Comparison of ENCODE assay signal across 1 cellular context in the genomic region with DNA sequence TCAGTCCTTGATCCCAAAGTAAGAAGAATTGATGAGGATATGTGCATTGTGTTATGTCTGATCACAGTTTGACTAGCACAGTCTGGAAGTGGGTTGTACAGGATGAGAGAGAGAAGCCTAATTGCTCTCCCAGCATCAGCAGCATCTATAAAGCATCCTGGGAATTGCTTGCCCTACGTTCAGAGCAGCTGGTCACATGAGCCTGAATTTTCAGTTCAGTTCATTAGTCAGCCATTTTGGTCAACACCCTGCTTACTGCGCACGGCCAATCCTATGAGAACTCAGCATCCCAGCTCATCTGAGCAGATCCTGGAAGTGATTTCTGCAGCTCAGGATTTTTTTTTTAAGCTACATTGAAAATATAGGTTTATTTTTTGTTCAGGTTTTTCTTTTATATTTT.
TF ChIP-seq lines count a peak whose summit lies in the region.

A gene with protein sequence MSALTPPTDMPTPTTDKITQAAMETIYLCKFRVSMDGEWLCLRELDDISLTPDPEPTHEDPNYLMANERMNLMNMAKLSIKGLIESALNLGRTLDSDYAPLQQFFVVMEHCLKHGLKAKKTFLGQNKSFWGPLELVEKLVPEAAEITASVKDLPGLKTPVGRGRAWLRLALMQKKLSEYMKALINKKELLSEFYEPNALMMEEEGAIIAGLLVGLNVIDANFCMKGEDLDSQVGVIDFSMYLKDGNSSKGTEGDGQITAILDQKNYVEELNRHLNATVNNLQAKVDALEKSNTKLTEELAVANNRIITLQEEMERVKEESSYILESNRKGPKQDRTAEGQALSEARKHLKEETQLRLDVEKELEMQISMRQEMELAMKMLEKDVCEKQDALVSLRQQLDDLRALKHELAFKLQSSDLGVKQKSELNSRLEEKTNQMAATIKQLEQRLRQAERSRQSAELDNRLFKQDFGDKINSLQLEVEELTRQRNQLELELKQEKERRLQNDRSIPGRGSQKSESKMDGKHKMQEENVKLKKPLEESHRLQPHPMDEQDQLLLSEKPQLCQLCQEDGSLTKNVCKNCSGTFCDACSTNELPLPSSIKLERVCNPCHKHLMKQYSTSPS (plus strand): TSS at position 218 of the 400 bp plus-strand sequence. CDS start 610 bp downstream, outside the sequence.

TF ChIP-seq in K562, 482 proteins besides CTCF, POLR2A, EP300 and RAD21 (continued from another document):
- TF ChIP-seq, protein P1, sequence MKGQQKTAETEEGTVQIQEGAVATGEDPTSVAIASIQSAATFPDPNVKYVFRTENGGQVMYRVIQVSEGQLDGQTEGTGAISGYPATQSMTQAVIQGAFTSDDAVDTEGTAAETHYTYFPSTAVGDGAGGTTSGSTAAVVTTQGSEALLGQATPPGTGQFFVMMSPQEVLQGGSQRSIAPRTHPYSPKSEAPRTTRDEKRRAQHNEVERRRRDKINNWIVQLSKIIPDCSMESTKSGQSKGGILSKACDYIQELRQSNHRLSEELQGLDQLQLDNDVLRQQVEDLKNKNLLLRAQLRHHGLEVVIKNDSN (CRISPR knock-in tag; IDR thresholded peaks at IDR 0.05): peak; percentile 43; the same call in 1 of the 2 replicates
- TF ChIP-seq THRAP3 (IDR thresholded peaks at IDR 0.05; ENCODE audit: borderline replicate concordance) (no peak), MTF1 (CRISPR knock-in tag; IDR thresholded peaks at IDR 0.05; ENCODE audit: borderline replicate concordance) (no peak), ZNF282 (CRISPR knock-in tag; IDR thresholded peaks at IDR 0.05) (no peak), KLF10 (CRISPR knock-in tag; IDR thresholded peaks at IDR 0.05) (no peak), POLR2AphosphoS5 (IDR thresholded peaks at IDR 0.05; ENCODE audit: control insufficient read depth, insufficient read depth, low read depth, low read length) (no peak), ATF7 (IDR thresholded peaks at IDR 0.05) (no peak), KDM2B (CRISPR knock-in tag; IDR thresholded peaks at IDR 0.05) (no peak), ESRRA (IDR thresholded peaks at IDR 0.05; ENCODE audit: borderline replicate concordance, low read depth) (no peak), E2F3 (CRISPR knock-in tag; IDR thresholded peaks at IDR 0.05) (no peak), MTA1 (IDR thresholded peaks at IDR 0.05; ENCODE audit: borderline replicate concordance) (no peak)
- TF ChIP-seq, protein P2, sequence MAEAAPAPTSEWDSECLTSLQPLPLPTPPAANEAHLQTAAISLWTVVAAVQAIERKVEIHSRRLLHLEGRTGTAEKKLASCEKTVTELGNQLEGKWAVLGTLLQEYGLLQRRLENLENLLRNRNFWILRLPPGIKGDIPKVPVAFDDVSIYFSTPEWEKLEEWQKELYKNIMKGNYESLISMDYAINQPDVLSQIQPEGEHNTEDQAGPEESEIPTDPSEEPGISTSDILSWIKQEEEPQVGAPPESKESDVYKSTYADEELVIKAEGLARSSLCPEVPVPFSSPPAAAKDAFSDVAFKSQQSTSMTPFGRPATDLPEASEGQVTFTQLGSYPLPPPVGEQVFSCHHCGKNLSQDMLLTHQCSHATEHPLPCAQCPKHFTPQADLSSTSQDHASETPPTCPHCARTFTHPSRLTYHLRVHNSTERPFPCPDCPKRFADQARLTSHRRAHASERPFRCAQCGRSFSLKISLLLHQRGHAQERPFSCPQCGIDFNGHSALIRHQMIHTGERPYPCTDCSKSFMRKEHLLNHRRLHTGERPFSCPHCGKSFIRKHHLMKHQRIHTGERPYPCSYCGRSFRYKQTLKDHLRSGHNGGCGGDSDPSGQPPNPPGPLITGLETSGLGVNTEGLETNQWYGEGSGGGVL (CRISPR knock-in tag; IDR thresholded peaks at IDR 0.05): no peak
- TF ChIP-seq, protein P3, sequence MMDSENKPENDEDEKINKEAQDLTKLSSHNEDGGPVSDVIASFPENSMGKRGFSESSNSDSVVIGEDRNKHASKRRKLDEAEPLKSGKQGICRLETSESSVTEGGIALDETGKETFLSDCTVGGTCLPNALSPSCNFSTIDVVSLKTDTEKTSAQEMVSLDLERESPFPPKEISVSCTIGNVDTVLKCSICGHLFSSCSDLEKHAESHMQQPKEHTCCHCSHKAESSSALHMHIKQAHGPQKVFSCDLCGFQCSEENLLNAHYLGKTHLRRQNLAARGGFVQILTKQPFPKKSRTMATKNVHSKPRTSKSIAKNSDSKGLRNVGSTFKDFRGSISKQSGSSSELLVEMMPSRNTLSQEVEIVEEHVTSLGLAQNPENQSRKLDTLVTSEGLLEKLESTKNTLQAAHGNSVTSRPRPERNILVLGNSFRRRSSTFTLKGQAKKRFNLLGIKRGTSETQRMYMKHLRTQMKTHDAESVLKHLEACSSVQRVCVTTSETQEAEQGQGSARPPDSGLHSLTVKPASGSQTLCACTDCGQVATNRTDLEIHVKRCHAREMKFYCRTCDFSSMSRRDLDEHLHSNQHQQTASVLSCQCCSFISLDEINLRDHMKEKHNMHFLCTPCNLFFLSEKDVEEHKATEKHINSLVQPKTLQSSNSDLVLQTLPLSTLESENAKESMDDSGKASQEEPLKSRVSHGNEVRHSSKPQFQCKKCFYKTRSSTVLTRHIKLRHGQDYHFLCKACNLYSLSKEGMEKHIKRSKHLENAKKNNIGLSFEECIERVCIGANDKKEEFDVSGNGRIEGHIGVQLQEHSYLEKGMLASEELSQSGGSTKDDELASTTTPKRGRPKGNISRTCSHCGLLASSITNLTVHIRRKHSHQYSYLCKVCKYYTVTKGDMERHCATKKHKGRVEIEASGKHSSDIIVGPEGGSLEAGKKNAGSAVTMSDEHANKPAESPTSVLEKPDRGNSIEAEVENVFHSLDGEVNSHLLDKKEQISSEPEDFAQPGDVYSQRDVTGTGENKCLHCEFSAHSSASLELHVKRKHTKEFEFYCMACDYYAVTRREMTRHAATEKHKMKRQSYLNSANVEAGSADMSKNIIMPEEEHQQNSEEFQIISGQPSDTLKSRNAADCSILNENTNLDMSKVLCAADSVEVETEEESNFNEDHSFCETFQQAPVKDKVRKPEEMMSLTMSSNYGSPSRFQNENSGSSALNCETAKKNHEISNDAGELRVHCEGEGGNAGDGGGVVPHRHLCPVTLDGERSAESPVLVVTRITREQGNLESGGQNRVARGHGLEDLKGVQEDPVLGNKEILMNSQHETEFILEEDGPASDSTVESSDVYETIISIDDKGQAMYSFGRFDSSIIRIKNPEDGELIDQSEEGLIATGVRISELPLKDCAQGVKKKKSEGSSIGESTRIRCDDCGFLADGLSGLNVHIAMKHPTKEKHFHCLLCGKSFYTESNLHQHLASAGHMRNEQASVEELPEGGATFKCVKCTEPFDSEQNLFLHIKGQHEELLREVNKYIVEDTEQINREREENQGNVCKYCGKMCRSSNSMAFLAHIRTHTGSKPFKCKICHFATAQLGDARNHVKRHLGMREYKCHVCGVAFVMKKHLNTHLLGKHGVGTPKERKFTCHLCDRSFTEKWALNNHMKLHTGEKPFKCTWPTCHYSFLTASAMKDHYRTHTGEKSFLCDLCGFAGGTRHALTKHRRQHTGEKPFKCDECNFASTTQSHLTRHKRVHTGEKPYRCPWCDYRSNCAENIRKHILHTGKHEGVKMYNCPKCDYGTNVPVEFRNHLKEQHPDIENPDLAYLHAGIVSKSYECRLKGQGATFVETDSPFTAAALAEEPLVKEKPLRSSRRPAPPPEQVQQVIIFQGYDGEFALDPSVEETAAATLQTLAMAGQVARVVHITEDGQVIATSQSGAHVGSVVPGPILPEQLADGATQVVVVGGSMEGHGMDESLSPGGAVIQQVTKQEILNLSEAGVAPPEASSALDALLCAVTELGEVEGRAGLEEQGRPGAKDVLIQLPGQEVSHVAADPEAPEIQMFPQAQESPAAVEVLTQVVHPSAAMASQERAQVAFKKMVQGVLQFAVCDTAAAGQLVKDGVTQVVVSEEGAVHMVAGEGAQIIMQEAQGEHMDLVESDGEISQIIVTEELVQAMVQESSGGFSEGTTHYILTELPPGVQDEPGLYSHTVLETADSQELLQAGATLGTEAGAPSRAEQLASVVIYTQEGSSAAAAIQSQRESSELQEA (IDR thresholded peaks at IDR 0.05; ENCODE audit: low read depth): no peak
